12 cellular contexts compared by ENCODE assay signal in genomic region chr1:33366766-33367487, GRCh38. TPM values are rescaled to one million over a fixed set of nuclear protein-coding genes. Genes with fewer than 3 reads are reported as not detected.
DNase-seq lines count a peak whose midpoint lies in the region; ATAC-seq and TF ChIP-seq lines count a peak whose summit lies in the region.
"Had no signal": no experiment of that assay in that cellular context is flagged by ENCODE, and none has a peak within 500 bp of the region (broad histone marks: within the 10 kb centered on the region; RNA-seq: fewer than 3 reads in every experiment).

No MANE protein-coding gene starts in this region.

- peak; percentile 14 for ATAC-seq in Right ventricle myocardium inferior

- H3K27ac ChIP-seq in esophagus squamous epithelium: peak overlapping the region in 3 of 4 donors; percentile 75 to 85 (median 78)
- no peak overlapping the region for H3K27ac ChIP-seq in trophoblast cell (ENCODE audit: low read depth, low read length)
- H3K27ac ChIP-seq: PC-9 had no signal

- peaks cover 21% of the 10 kb centered on the region for H3K79me1 ChIP-seq in trophoblast cell (ENCODE audit: low read length)

- peak overlapping the region; percentile 21 for H3K18ac ChIP-seq in trophoblast cell (ENCODE audit: low read length)

- peak overlapping the region; percentile 16 for H3K14ac ChIP-seq in trophoblast cell (ENCODE audit: low read length)

- peaks cover 0 to 40% (median 0%) of the 10 kb centered on the region in 3 donors for H3K36me3 ChIP-seq in esophagus squamous epithelium
- no peaks in the 10 kb centered on the region for H3K36me3 ChIP-seq in trophoblast cell (ENCODE audit: control insufficient read depth in 1 of 2, insufficient read depth in 2 of 2, low read length in 2 of 2)

- H3K9me3 ChIP-seq in esophagus squamous epithelium (no peaks in the 10 kb centered on the region), trophoblast cell (ENCODE audit: insufficient read depth, low read depth, low read length) (no peaks in the 10 kb centered on the region)

- no peaks in the 10 kb centered on the region for H3K27me3 ChIP-seq in esophagus squamous epithelium
- H3K27me3 ChIP-seq in trophoblast cell (ENCODE audit: insufficient read depth, low read length): no peaks in the 10 kb centered on the region

- no peak for TF ChIP-seq POLR2A in esophagus squamous epithelium (IDR thresholded peaks at IDR 0.05)

- H3K79me2 ChIP-seq in trophoblast cell (ENCODE audit: control insufficient read depth, insufficient read depth, low read length, poor library complexity): peaks cover 6% of the 10 kb centered on the region

- no peak overlapping the region for H3K4me2 ChIP-seq in trophoblast cell (ENCODE audit: low read length)
- H3K4me2 ChIP-seq: PC-9 had no signal

- H4K91ac ChIP-seq in trophoblast cell (ENCODE audit: low read depth, low read length): no peak overlapping the region

- H2AK5ac ChIP-seq in trophoblast cell (ENCODE audit: low read length): peak overlapping the region; percentile 42

- H3K9ac ChIP-seq in trophoblast cell (ENCODE audit: low read length): no peak overlapping the region

- H3K4me1 ChIP-seq in esophagus squamous epithelium (peaks cover 15 to 80% (median 40%) of the 10 kb centered on the region in 3 donors), trophoblast cell (ENCODE audit: control insufficient read depth in 1 of 2, insufficient read depth in 2 of 2, low read length in 2 of 2) (peaks cover 21 to 39% of the 10 kb centered on the region in 2 experiments)

- no peak overlapping the region for H2BK5ac ChIP-seq in trophoblast cell (ENCODE audit: low read depth, low read length, poor library complexity)

- no peak overlapping the region for H4K8ac ChIP-seq in trophoblast cell (ENCODE audit: low read depth, low read length)

- DNase-seq in Right ventricle myocardium inferior (ENCODE audit: missing footprints) (no peak), cardiac septum (ENCODE audit: low spot score) (no peak), esophagus squamous epithelium (lab: John Stamatoyannopoulos, UW) (no peak), trophoblast cell (no peak), AG08396 (ENCODE audit: low spot score) (no peak), DMS53 (lab: John Stamatoyannopoulos, UW) (no peak), NCI-H2029 (lab: John Stamatoyannopoulos, UW) (no peak)
- DNase-seq in stimulated activated CD8-positive, alpha-beta memory T cell treated with anti-CD3 and anti-CD28 coated beads, Interleukin-4, amount 100 ng/mL, for 48 hours: no peak

- peak overlapping the region; percentile 41 for H2BK12ac ChIP-seq in trophoblast cell (ENCODE audit: low read length)

- no peak overlapping the region for H4K12ac ChIP-seq in trophoblast cell (ENCODE audit: low read depth, low read length)

- TF ChIP-seq CTCF in esophagus squamous epithelium (IDR thresholded peaks at IDR 0.05): no peak

- no peak overlapping the region for H2BK120ac ChIP-seq in trophoblast cell (ENCODE audit: insufficient read depth, low read length, poor library complexity)

- intact Hi-C loops in Right ventricle myocardium inferior (cut with DNase I) (loop anchor here (1.0 to 10.0 kb wide), 6 partner anchors 34 to 272 kb away; partner anchors contain the start of gene ZSCAN20), cardiac septum (cut with DNase I) (loop anchor here (1.0 to 5.0 kb wide), 5 partner anchors 35 to 245 kb away; no protein-coding TSS in a partner anchor), esophagus squamous epithelium (cut with DNase I) (loop anchor here (5.0 to 10.0 kb wide), 2 partner anchors 70 to 252 kb away; no protein-coding TSS in a partner anchor)

- no peak overlapping the region for H3K4ac ChIP-seq in trophoblast cell (ENCODE audit: low read depth, low read length)

- no peak overlapping the region for H2AFZ ChIP-seq in trophoblast cell (ENCODE audit: insufficient read depth, low read length, poor library complexity)
- H2AFZ ChIP-seq: PC-9 had no signal

- no peak overlapping the region for H3K23ac ChIP-seq in trophoblast cell (ENCODE audit: low read length)

- 69 to 83% methylated on average over 9 to 12 of the region's 14 CpGs for WGBS in esophagus squamous epithelium, 2 donors
- WGBS in trophoblast cell (ENCODE audit: extremely low coverage, insufficient coverage, insufficient read length): no CpG with 5 or more reads among the region's 14 CpGs

- H3K4me3 ChIP-seq in esophagus squamous epithelium (no peak overlapping the region), trophoblast cell (ENCODE audit: low read depth, low read length) (peak overlapping the region; percentile 25)
- H3K4me3 ChIP-seq: PC-9 had no signal

RNA-seq across cellular contexts. Expression of gene A3GALT2, which starts 46.0 kb away (rescaled TPM):
- total RNA-seq in Right ventricle myocardium inferior (not detected), cardiac septum (not detected), esophagus squamous epithelium (not detected)
- polyA plus RNA-seq in trophoblast cell (2013): not detected in 2 replicates
- total RNA-seq: endodermal cell, PC-9, subcutaneous adipose tissue had no signal
- polyA plus RNA-seq: AG04450 had no signal
